ENCODE assay signal across 8 cellular contexts in the genomic region with DNA sequence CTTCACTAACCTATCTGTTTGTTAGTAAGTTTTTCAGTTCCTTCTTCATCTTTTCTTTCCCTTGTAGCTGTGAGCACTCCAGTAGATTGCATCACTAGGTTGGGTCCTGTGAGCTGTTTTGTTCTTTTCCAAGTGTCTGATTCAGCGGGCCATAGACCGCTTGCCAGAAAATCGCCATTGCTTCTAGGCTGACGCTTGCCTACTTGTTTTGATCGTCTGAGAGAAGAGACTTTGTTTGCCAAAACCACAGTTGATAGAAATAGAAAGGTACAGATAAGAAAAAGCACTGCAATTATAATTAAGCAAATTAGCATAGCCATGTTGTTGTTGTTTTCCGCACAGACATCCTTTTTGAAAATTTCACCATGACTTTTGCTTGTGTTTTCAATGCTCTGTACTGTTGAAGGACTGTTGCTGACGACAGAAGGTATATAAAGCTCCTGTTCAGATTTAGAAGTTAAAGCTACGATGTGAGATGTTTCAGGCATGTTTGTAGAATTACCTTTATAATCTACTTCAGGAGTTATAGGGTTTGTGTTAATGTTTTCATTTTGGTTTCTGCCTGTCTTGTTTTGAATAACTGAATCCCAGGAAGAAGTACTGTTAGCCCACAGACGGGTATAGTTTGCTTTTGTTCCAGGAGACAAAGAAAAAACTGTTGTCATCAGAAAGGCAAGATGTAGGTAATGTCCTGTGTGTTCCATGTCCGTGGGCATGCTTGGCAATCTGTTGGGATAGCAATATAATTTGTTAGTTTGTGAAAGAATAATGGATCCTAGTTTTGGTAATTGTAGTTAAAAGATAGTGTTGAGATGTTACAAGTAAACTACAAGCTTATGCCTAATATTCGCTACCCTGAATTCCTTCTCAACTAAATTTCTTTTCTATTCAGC. TPM values are rescaled to one million over a fixed set of nuclear protein-coding genes. Genes with fewer than 3 reads are reported as not detected.
DNase-seq lines count a peak whose midpoint lies in the region; ATAC-seq and TF ChIP-seq lines count a peak whose summit lies in the region.

No MANE protein-coding gene starts in this region.

- peak; percentile 49 for ATAC-seq in HG02642 (IDR thresholded peaks at IDR 0.05; ENCODE audit: poor library complexity, unreplicated experiment)

- peak overlapping the region; percentile 90 to 96 (median 92) for H3K27ac Mint-ChIP-seq in CD14-positive monocyte

- H3K27me3 ChIP-seq in layer of hippocampus (ENCODE audit: control insufficient read depth, insufficient read depth, low read length): no peaks in the 10 kb centered on the region

- peaks cover 16 to 21% of the 10 kb centered on the region in 2 donors for H3K36me3 Mint-ChIP-seq in CD14-positive monocyte

- H3K9me3 Mint-ChIP-seq in CD14-positive monocyte: no peaks in the 10 kb centered on the region

- peak overlapping the region; percentile 79 for H3K27ac ChIP-seq in layer of hippocampus (ENCODE audit: low read depth, low read length)

- DNase-seq in CD14-positive monocyte (ENCODE audit: low spot score) (peak; percentile 80), T follicular helper cell (ENCODE audit: low read depth) (peak; percentile 49), astrocyte of the hippocampus (ENCODE audit: low read depth, low spot score) (peak; percentile 94), foreskin melanocyte (no peak), GM03348 (ENCODE audit: low spot score) (no peak)
- peak; percentile 23 to 26 for DNase-seq in stimulated activated CD8-positive, alpha-beta memory T cell treated with anti-CD3 and anti-CD28 coated beads, Interleukin-7, amount 100 ng/mL, for 1 hour (ENCODE audit: low read depth in 2 of 2)

- intact Hi-C loops in CD14-positive monocyte (cut with micrococcal nuclease): loop anchor here in 1 of 2 donors (10.0 kb wide), 1 partner anchor 364 kb away; no protein-coding TSS in a partner anchor

- no peak for TF ChIP-seq CTCF in CD14-positive monocyte (IDR thresholded peaks at IDR 0.05)

- peaks cover 42% of the 10 kb centered on the region for H3K4me1 Mint-ChIP-seq in CD14-positive monocyte

- H3K27me3 Mint-ChIP-seq in CD14-positive monocyte (ENCODE audit: low read depth in 3 of 3): no peaks in the 10 kb centered on the region

- H3K4me3 Mint-ChIP-seq in CD14-positive monocyte: peak overlapping the region; percentile 72 to 89

RNA-seq across cellular contexts. Expression of a gene that starts 2.9 kb away (rescaled TPM):
- 100 to 1,000 TPM; 125 to 138 TPM for polyA plus RNA-seq in CD14-positive monocyte

RNA-seq across cellular contexts. Expression of a gene that starts 4.7 kb away (rescaled TPM):
- polyA plus RNA-seq in CD14-positive monocyte: 100 to 1,000 TPM; 166 to 267 TPM

RNA-seq across cellular contexts. Expression of a gene that starts 21.5 kb away (rescaled TPM):
- under 1 TPM in 1 of 2 donors, not detected in 1; 0.83 TPM for polyA plus RNA-seq in CD14-positive monocyte

Comparison
In these comparisons a context has a peak if more than half of its experiments do, and no peak if none do; other contexts are left out.
1. DNase-seq: peak in CD14-positive monocyte (single experiment), T follicular helper cell (single experiment), astrocyte of the hippocampus (single experiment) and stimulated activated CD8-positive, alpha-beta memory T cell treated with anti-CD3 and anti-CD28 coated beads, Interleukin-7, amount 100 ng/mL, for 1 hour (2 of 2); none in foreskin melanocyte (single experiment) and GM03348 (single experiment).